Comparison of ENCODE assay signal across 9 cellular contexts in the genomic region with DNA sequence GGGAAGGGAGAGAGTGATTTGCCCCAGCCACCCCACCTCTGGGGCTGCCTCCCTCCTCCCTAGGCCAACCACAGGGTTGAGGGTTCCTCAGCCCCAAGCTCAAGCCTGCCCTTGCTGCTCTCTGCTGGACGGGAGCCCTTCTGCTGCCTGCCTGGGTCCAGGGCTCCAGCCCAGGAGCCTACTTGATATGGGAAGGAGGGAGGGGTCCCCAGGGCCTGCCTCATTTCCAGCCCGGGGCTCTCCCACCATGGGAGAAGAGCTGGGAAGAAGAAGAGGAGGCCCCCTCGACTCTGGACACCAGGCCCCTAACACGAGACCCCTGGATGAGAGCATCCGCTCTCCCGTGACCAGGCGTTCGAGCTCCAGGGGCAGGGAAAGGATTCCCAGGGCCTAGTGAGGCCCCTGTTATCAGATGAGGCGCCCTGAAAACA. TPM values are rescaled to one million over a fixed set of nuclear protein-coding genes. Genes with fewer than 3 reads are reported as not detected.
DNase-seq lines count a peak whose midpoint lies in the region; ATAC-seq, FAIRE-seq and TF ChIP-seq lines count a peak whose summit lies in the region.
"Had no signal": no experiment of that assay in that cellular context is flagged by ENCODE, and none has a peak within 500 bp of the region (broad histone marks: within the 10 kb centered on the region; RNA-seq: fewer than 3 reads in every experiment).

No MANE protein-coding gene starts in this region.

- FAIRE-seq in frontal cortex (lab: Jason Lieb, UNC), result no peak

- 73 to 85% (median 76%) methylated on average over 9 of the region's 9 CpGs for WGBS in adipose tissue, 3 donors

- H3K27ac Mint-ChIP-seq in HFFc6, result peak overlapping the region; percentile 94

- no peaks in the 10 kb centered on the region for H3K36me3 Mint-ChIP-seq in HFFc6 (ENCODE audit: low read depth)

- H3K4me3 ChIP-seq in iPS-11a (ENCODE audit: low read depth, low read length) (peak overlapping the region; percentile 55), skin epidermis (peak overlapping the region; percentile 44 to 67 (median 51))

- TF ChIP-seq CTCF in HFFc6 (IDR thresholded peaks at IDR 0.05), result no peak

- no peaks in the 10 kb centered on the region for H3K9me3 Mint-ChIP-seq in HFFc6

- no peaks in the 10 kb centered on the region for H3K27me3 Mint-ChIP-seq in HFFc6 (ENCODE audit: insufficient read depth)

- H3K4me1 Mint-ChIP-seq in HFFc6 (ENCODE audit: low read depth), result peaks cover 77% of the 10 kb centered on the region

- peak overlapping the region; percentile 90 for H3K4me3 Mint-ChIP-seq in HFFc6

- H3K27ac ChIP-seq in adipose tissue (ENCODE audit: low read depth, low read length), result peak overlapping the region; percentile 31
- peak overlapping the region; percentile 78 to 98 (median 89) for H3K27ac ChIP-seq in skin epidermis

- DNase-seq in HFFc6 (no peak), frontal cortex (ENCODE audit: low spot score in 2 of 2) (no peak), hippocampal formation (lab: John Stamatoyannopoulos, UW) (no peak)
- DNase-seq in stimulated activated CD4-positive, alpha-beta T cell treated with anti-CD3 and anti-CD28 coated beads, Interleukin-12 subunit alpha, Interleukin-12 subunit beta, amount 100 ng/mL, for 4 hours, result no peak
- DNase-seq: NCI-H2081 treated with DMSO at 0.1 percent for 48 hours had no signal

- no peak for ATAC-seq in HG02759 (IDR thresholded peaks at IDR 0.05; ENCODE audit: unreplicated experiment)

RNA-seq across cellular contexts. Expression of a gene that starts 0.7 kb away (rescaled TPM):
- 10 to 100 TPM; 13.9 to 25.0 (median 21.1) TPM for total RNA-seq in HFFc6 (2021; fragmentation: NEBNext Ultra II Directional; extraction: Animal tissue kit (Norgen Biotek cat#: 25700))
- polyA plus RNA-seq in adipose tissue, result 1 to 10 TPM; 2.0 to 7.1 (median 5.6) TPM
- 1.2 TPM for total RNA-seq in frontal cortex

RNA-seq across cellular contexts. Expression of a gene that starts 21.3 kb away (rescaled TPM):
- total RNA-seq in HFFc6 (2021; fragmentation: NEBNext Ultra II Directional; extraction: Animal tissue kit (Norgen Biotek cat#: 25700)), result 10 to 100 TPM in 2 of 6 experiments, 1 to 10 TPM in 4; 9.1 to 11.7 (median 9.6) TPM
- 1 to 10 TPM; 2.9 to 6.1 (median 4.2) TPM for polyA plus RNA-seq in adipose tissue
- total RNA-seq in frontal cortex, result 2.4 TPM

RNA-seq across cellular contexts. Expression of a gene that starts 41.5 kb away (rescaled TPM):
- 10 to 100 TPM; 20.3 to 24.0 (median 21.3) TPM for total RNA-seq in HFFc6 (2021; fragmentation: NEBNext Ultra II Directional; extraction: Animal tissue kit (Norgen Biotek cat#: 25700))
- polyA plus RNA-seq in adipose tissue, result 10 to 100 TPM in 2 of 3 donors, 1 to 10 TPM in 1; 8.4 to 31.6 (median 23.7) TPM
- total RNA-seq in frontal cortex, result 28.9 TPM

RNA-seq across cellular contexts. Expression of a gene that starts 41.7 kb away (rescaled TPM):
- 100 to 1,000 TPM; 362 to 410 (median 386) TPM for total RNA-seq in HFFc6 (2021; fragmentation: NEBNext Ultra II Directional; extraction: Animal tissue kit (Norgen Biotek cat#: 25700))
- 100 to 1,000 TPM; 180 to 535 (median 429) TPM for polyA plus RNA-seq in adipose tissue
- 106 TPM for total RNA-seq in frontal cortex

RNA-seq across cellular contexts. Expression of a gene that starts 43.1 kb away (rescaled TPM):
- 10 to 100 TPM; 30.4 to 41.7 (median 36.3) TPM for total RNA-seq in HFFc6 (2021; fragmentation: NEBNext Ultra II Directional; extraction: Animal tissue kit (Norgen Biotek cat#: 25700))
- 10 to 100 TPM; 37.9 to 55.8 (median 51.3) TPM for polyA plus RNA-seq in adipose tissue
- total RNA-seq in frontal cortex, result 20.8 TPM
